ENCODE assay signal across 8 cellular contexts in genomic region chr2:177393381-177393780, GRCh38. TPM values are rescaled to one million over a fixed set of nuclear protein-coding genes. Genes with fewer than 3 reads are reported as not detected.
A peak's percentile ranks its signal among the peaks of the same experiment; 100 is the strongest.
DNase-seq lines count a peak whose midpoint lies in the region; ATAC-seq and TF ChIP-seq lines count a peak whose summit lies in the region.

No MANE protein-coding gene starts in this region.

- POLR2A ChIA-PET in T-cell (lab: Charles Lee): interaction anchor here (0.5 to 1.2 kb wide), 11 partner anchors 22 to 306 kb away, joined by 3 to 9 read pairs (median 6); partner anchors contain the start of gene NFE2L2 (in 1 of the 2)

- H3K27ac ChIP-seq in esophagus muscularis mucosa (replicated peaks in 1 of 4): peak overlapping the region; percentile 72 to 80 (median 78)

- 24% methylated on average over 6 of the region's 6 CpGs for WGBS in esophagus muscularis mucosa

- peaks cover 38 to 57% (median 46%) of the 10 kb centered on the region in 4 donors for H3K4me1 ChIP-seq in esophagus muscularis mucosa

- no peaks in the 10 kb centered on the region for H3K9me3 Mint-ChIP-seq in activated T-cell treated with anti-CD3 and anti-CD28 coated beads, Interleukin-2, amount 50 U/mL, for 24 hours
- no peaks in the 10 kb centered on the region for H3K9me3 Mint-ChIP-seq in T-cell

- H3K36me3 ChIP-seq in esophagus muscularis mucosa: no peaks in the 10 kb centered on the region

- H3K4me3 Mint-ChIP-seq in activated T-cell treated with anti-CD3 and anti-CD28 coated beads, Interleukin-2, amount 50 U/mL, for 24 hours: peak overlapping the region; percentile 94
- H3K4me3 Mint-ChIP-seq in T-cell: peak overlapping the region; percentile 84 to 94 (median 91)

- H3K27me3 Mint-ChIP-seq in activated T-cell treated with anti-CD3 and anti-CD28 coated beads, Interleukin-2, amount 50 U/mL, for 24 hours: no peaks in the 10 kb centered on the region
- H3K27me3 Mint-ChIP-seq in T-cell: no peaks in the 10 kb centered on the region

- peaks cover 69% of the 10 kb centered on the region for H3K4me1 Mint-ChIP-seq in activated T-cell treated with anti-CD3 and anti-CD28 coated beads, Interleukin-2, amount 50 U/mL, for 24 hours (ENCODE audit: low read depth)
- peaks cover 59 to 73% (median 64%) of the 10 kb centered on the region in 3 donors for H3K4me1 Mint-ChIP-seq in T-cell

- CTCF ChIA-PET in T-cell (lab: Charles Lee): interaction anchor here (0.6 to 2.8 kb wide), 17 partner anchors 8 to 333 kb away, joined by 3 to 16 read pairs (median 4); partner anchors contain the start of gene NFE2L2 (in 1 of the 2)

- peaks cover 64% of the 10 kb centered on the region for H3K36me3 Mint-ChIP-seq in activated T-cell treated with anti-CD3 and anti-CD28 coated beads, Interleukin-2, amount 50 U/mL, for 24 hours (ENCODE audit: low read depth)
- peaks cover 10% of the 10 kb centered on the region for H3K36me3 Mint-ChIP-seq in T-cell

- ATAC-seq in T-cell (replicated peaks in 1 of 4) (peak in 1 of 4 experiments; percentile 36), HG03025 (IDR thresholded peaks at IDR 0.05; ENCODE audit: low FRiP score, unreplicated experiment) (no peak), GM21360 (IDR thresholded peaks at IDR 0.05; ENCODE audit: unreplicated experiment) (no peak)

- TF ChIP-seq EP300 in esophagus muscularis mucosa (IDR thresholded peaks at IDR 0.05): no peak

- no peaks in the 10 kb centered on the region for H3K9me3 ChIP-seq in esophagus muscularis mucosa

- TF ChIP-seq CTCF in esophagus muscularis mucosa (IDR thresholded peaks at IDR 0.05): no peak

- DNase-seq in activated T-cell treated with anti-CD3 and anti-CD28 coated beads, Interleukin-2, amount 50 U/mL, for 24 hours: peak; percentile 33
- no peak for DNase-seq in activated T-cell treated with anti-CD3 and anti-CD28 coated beads for 4 hours
- peak in 4 of 34 experiments; percentile 4 to 8 (median 4) for DNase-seq in T-cell
- DNase-seq in esophagus muscularis mucosa (ENCODE audit: extremely low spot score): no peak
- peak; percentile 20 for DNase-seq in pons (ENCODE audit: low spot score)
- DNase-seq in SHP77 treated with DMSO at 0.1 percent for 48 hours (lab: John Stamatoyannopoulos, UW): no peak

- intact Hi-C loops in esophagus muscularis mucosa (cut with DNase I): no loop called here

- no peak for TF ChIP-seq POLR2A in esophagus muscularis mucosa (IDR thresholded peaks at IDR 0.05; ENCODE audit: low read depth)

- H3K27me3 ChIP-seq in esophagus muscularis mucosa: no peaks in the 10 kb centered on the region

- H3K4me3 ChIP-seq in esophagus muscularis mucosa: peak overlapping the region; percentile 75 to 84 (median 78)

- peak overlapping the region; percentile 93 for H3K27ac Mint-ChIP-seq in activated T-cell treated with anti-CD3 and anti-CD28 coated beads, Interleukin-2, amount 50 U/mL, for 24 hours
- H3K27ac Mint-ChIP-seq in T-cell: peak overlapping the region; percentile 56 to 87

RNA-seq across cellular contexts. Expression of gene AGPS, which starts 0.8 kb away (rescaled TPM):
- total RNA-seq in T-cell (10 to 100 TPM; 26.1 to 32.3 (median 29.6) TPM), esophagus muscularis mucosa (10 to 100 TPM; 26.3 to 46.1 (median 37.0) TPM)

Comparison
In these comparisons a context has a peak if more than half of its experiments do, and no peak if none do; other contexts are left out.
1. DNase-seq: peak in activated T-cell treated with anti-CD3 and anti-CD28 coated beads, Interleukin-2, amount 50 U/mL, for 24 hours (single experiment) and pons (single experiment); none in activated T-cell treated with anti-CD3 and anti-CD28 coated beads for 4 hours (single experiment), esophagus muscularis mucosa (single experiment) and SHP77 treated with DMSO at 0.1 percent for 48 hours (single experiment).